ENCODE assay signal across 1 cellular context in genomic region chr9:84122572-84122971, GRCh38.
TF ChIP-seq lines count a peak whose summit lies in the region.

No MANE protein-coding gene starts in this region.

TF ChIP-seq in HepG2, 621 proteins besides CTCF, POLR2A, EP300 and RAD21 (continued from another document):
- TF ChIP-seq ZBTB25 (CRISPR knock-in tag; IDR thresholded peaks at IDR 0.05) = no peak
